ENCODE assay signal across 8 cellular contexts in genomic region chr19:30649934-30650614, GRCh38.
DNase-seq lines count a peak whose midpoint lies in the region; TF ChIP-seq lines count a peak whose summit lies in the region.

No MANE protein-coding gene starts in this region.

- H3K4me1 Mint-ChIP-seq in endothelial cell (ENCODE audit: unreplicated experiment) (peaks cover 7% of the 10 kb centered on the region), nephron (peaks cover 35% of the 10 kb centered on the region)

- no peak overlapping the region for H3K4me2 ChIP-seq in KMS-11

- intact Hi-C loops in posterior vena cava (cut with DNase I), result loop anchor here in 1 of 2 donors (10.0 kb wide), 2 partner anchors 425 to 775 kb away; no protein-coding TSS in a partner anchor

- H3K4me3 ChIP-seq in KMS-11 (IDR thresholded peaks at IDR 0.05; ENCODE audit: insufficient read depth, low read depth, low read length), result no peak overlapping the region

- H3K36me3 Mint-ChIP-seq in endothelial cell (ENCODE audit: low read depth, unreplicated experiment), result no peaks in the 10 kb centered on the region
- H3K36me3 Mint-ChIP-seq in nephron (ENCODE audit: low read depth), result no peaks in the 10 kb centered on the region

- H3K27ac ChIP-seq in KMS-11, result no peak overlapping the region

- no peaks in the 10 kb centered on the region for H3K36me3 ChIP-seq in KMS-11 (ENCODE audit: insufficient read depth)

- no peaks in the 10 kb centered on the region for H4K20me1 ChIP-seq in KMS-11 (ENCODE audit: insufficient read depth)

- H3K9me3 Mint-ChIP-seq in endothelial cell (ENCODE audit: unreplicated experiment), result no peaks in the 10 kb centered on the region
- H3K9me3 Mint-ChIP-seq in nephron, result peaks cover 2% of the 10 kb centered on the region

- no peak overlapping the region for H2AFZ ChIP-seq in KMS-11 (ENCODE audit: low read depth)

- H3K27me3 ChIP-seq in KMS-11 (ENCODE audit: insufficient read depth, low read depth), result no peaks in the 10 kb centered on the region

- TF ChIP-seq CTCF in KMS-11 (conservative IDR thresholded peaks at IDR 0.05; ENCODE audit: low read depth, low read length), result peak; percentile 86
- peak; percentile 71 for TF ChIP-seq CTCF in endothelial cell (IDR thresholded peaks at IDR 0.05; ENCODE audit: unreplicated experiment)
- peak; percentile 86 to 90 (median 89) for TF ChIP-seq CTCF in nephron (IDR thresholded peaks at IDR 0.05; ENCODE audit: unreplicated experiment in 3 of 3)

- H3K4me1 ChIP-seq in KMS-11 (ENCODE audit: low read depth, poor library complexity, severe bottlenecking), result no peaks in the 10 kb centered on the region

- no peaks in the 10 kb centered on the region for H3K27me3 Mint-ChIP-seq in endothelial cell (ENCODE audit: unreplicated experiment)
- H3K27me3 Mint-ChIP-seq in nephron (ENCODE audit: low read depth), result peaks cover 29% of the 10 kb centered on the region

- peak; percentile 52 for DNase-seq in activated CD8-positive, alpha-beta memory T cell treated with anti-CD3 and anti-CD28 coated beads for 24 hours
- no peak for DNase-seq in activated CD8-positive, alpha-beta memory T cell treated with anti-CD3 and anti-CD28 coated beads, Interleukin-2, amount 50 U/mL, for 48 hours
- DNase-seq in SK-N-DZ (ENCODE audit: low spot score), result peak; percentile 39
- peak; percentile 53 for DNase-seq in endothelial cell (ENCODE audit: low spot score)
- DNase-seq in posterior vena cava (ENCODE audit: low spot score), result no peak
- no peak for DNase-seq in activated effector memory CD4-positive, alpha-beta T cell treated with anti-CD3 and anti-CD28 coated beads, Interleukin-2, amount 50 U/mL, for 16 hours

- no peaks in the 10 kb centered on the region for H3K79me2 ChIP-seq in KMS-11 (ENCODE audit: insufficient read depth, low read depth)

- H3K4me3 Mint-ChIP-seq in endothelial cell (ENCODE audit: unreplicated experiment) (no peak overlapping the region), nephron (no peak overlapping the region)

- H3K9ac ChIP-seq in KMS-11, result no peak overlapping the region

- H3K27ac Mint-ChIP-seq in endothelial cell (ENCODE audit: unreplicated experiment) (no peak overlapping the region), nephron (peak overlapping the region in 2 of 3 experiments; percentile 19 to 51)

Comparison
In these comparisons a context has a peak if more than half of its experiments do, and no peak if none do; other contexts are left out.
1. DNase-seq: peak in activated CD8-positive, alpha-beta memory T cell treated with anti-CD3 and anti-CD28 coated beads for 24 hours (single experiment), SK-N-DZ (single experiment) and endothelial cell (single experiment); none in activated CD8-positive, alpha-beta memory T cell treated with anti-CD3 and anti-CD28 coated beads, Interleukin-2, amount 50 U/mL, for 48 hours (single experiment), posterior vena cava (single experiment) and activated effector memory CD4-positive, alpha-beta T cell treated with anti-CD3 and anti-CD28 coated beads, Interleukin-2, amount 50 U/mL, for 16 hours (single experiment).
2. Peak in every context shown above with its lines, with median percentiles within 50 percentile points of each other: CTCF ChIP-seq.